ENCODE assay signal across 19 cellular contexts in genomic region chr1:153942766-153943549, GRCh38. TPM values are rescaled to one million over a fixed set of nuclear protein-coding genes. Genes with fewer than 3 reads are reported as not detected.
A peak's percentile ranks its signal among the peaks of the same experiment; 100 is the strongest.
DNase-seq lines count a peak whose midpoint lies in the region; ATAC-seq, FAIRE-seq and TF ChIP-seq lines count a peak whose summit lies in the region.
"Had no signal": no experiment of that assay in that cellular context is flagged by ENCODE, and none has a peak within 500 bp of the region (broad histone marks: within the 10 kb centered on the region; RNA-seq: fewer than 3 reads in every experiment).

No MANE protein-coding gene starts in this region.

- no peak for ATAC-seq in activated CD8-positive, alpha-beta memory T cell treated with anti-CD3 and anti-CD28 coated beads, Interleukin-2, amount 10 ng/mL, durations not matched to agents 7 days and 5 days
- ATAC-seq in WTC11 (no peak), GM19397 (IDR thresholded peaks at IDR 0.05; ENCODE audit: unreplicated experiment) (no peak), gastroesophageal sphincter (no peak)

- H3K9ac ChIP-seq in kidney (ENCODE audit: low read length in 2 of 2), result no peak overlapping the region
- H3K9ac ChIP-seq: GM23248 had no signal

- TF ChIP-seq EP300 in gastroesophageal sphincter (IDR thresholded peaks at IDR 0.05), result no peak

- TF ChIP-seq POLR2A in spleen (IDR thresholded peaks at IDR 0.05) (no peak), gastroesophageal sphincter (IDR thresholded peaks at IDR 0.05) (no peak)

- H3K9me3 Mint-ChIP-seq in activated CD8-positive, alpha-beta memory T cell treated with anti-CD3 and anti-CD28 coated beads, Interleukin-2, amount 10 ng/mL, durations not matched to agents 7 days and 5 days (ENCODE audit: low read depth), result no peaks in the 10 kb centered on the region
- no peaks in the 10 kb centered on the region for H3K9me3 Mint-ChIP-seq in WTC11

- no peak overlapping the region for H3K27ac ChIP-seq in kidney (ENCODE audit: low read depth in 2 of 2, low read length in 2 of 2)
- H3K27ac ChIP-seq in spleen, result peak overlapping the region in 5 of 8 donors; percentile 7 to 100 (median 100)
- H3K27ac ChIP-seq in gastroesophageal sphincter, result no peak overlapping the region
- H3K27ac ChIP-seq: GM23248, SJSA1 had no signal

- peaks cover 27% of the 10 kb centered on the region for H3K4me1 Mint-ChIP-seq in activated CD8-positive, alpha-beta memory T cell treated with anti-CD3 and anti-CD28 coated beads, Interleukin-2, amount 10 ng/mL, durations not matched to agents 7 days and 5 days
- peaks cover 13% of the 10 kb centered on the region for H3K4me1 Mint-ChIP-seq in WTC11

- H3K4me3 ChIP-seq in kidney (ENCODE audit: low read length in 2 of 2) (no peak overlapping the region), spleen (peak overlapping the region in 1 of 8 donors; percentile 6), gastroesophageal sphincter (no peak overlapping the region)
- H3K4me3 ChIP-seq: GM23248, SJSA1 had no signal

- no peaks in the 10 kb centered on the region for H3K27me3 ChIP-seq in spleen (replicated peaks in 1 of 7)
- H3K27me3 ChIP-seq in gastroesophageal sphincter, result no peaks in the 10 kb centered on the region
- H3K27me3 ChIP-seq: SJSA1, upper lobe of left lung had no signal

- TF ChIP-seq CTCF in WTC11 (IDR thresholded peaks at IDR 0.05) (no peak), kidney (IDR thresholded peaks at IDR 0.05; ENCODE audit: borderline replicate concordance, extremely low read depth, insufficient read depth) (no peak), spleen (IDR thresholded peaks at IDR 0.05 in 8 of 11, conservative IDR thresholded peaks at IDR 0.05 in 3 of 11) (no peak), gastroesophageal sphincter (IDR thresholded peaks at IDR 0.05) (no peak)

- no peak for DNase-seq in activated CD8-positive, alpha-beta memory T cell treated with anti-CD3 and anti-CD28 coated beads, Interleukin-2, amount 10 ng/mL, durations not matched to agents 7 days and 5 days
- DNase-seq in activated CD8-positive, alpha-beta memory T cell treated with anti-CD3 and anti-CD28 coated beads for 24 hours, result no peak
- DNase-seq in WTC11 (ENCODE audit: low spot score) (no peak), kidney (peak; percentile 70), spleen (peak; percentile 78), A172 (ENCODE audit: low spot score) (no peak)
- DNase-seq: activated gamma-delta T cell treated with Interleukin-2 at 50 U/mL for 16 hours; GM23248; hypothalamus; NCI-H2081 treated with DMSO at 0.1 percent for 48 hours; NCI-H524; small intestine; stimulated activated naive CD4-positive, alpha-beta T cell had no signal

- H3K4me1 ChIP-seq in kidney (ENCODE audit: control insufficient read depth in 1 of 2, insufficient read depth in 1 of 2, low read depth in 1 of 2, low read length in 2 of 2) (peaks cover 3 to 16% of the 10 kb centered on the region in 2 donors), spleen (peaks cover 14 to 67% (median 46%) of the 10 kb centered on the region in 6 donors), gastroesophageal sphincter (peaks cover 0 to 42% (median 9%) of the 10 kb centered on the region in 3 donors)

- intact Hi-C loops in kidney (cut with DNase I), result no loop called here
- intact Hi-C loops in spleen (cut with DNase I; ENCODE audit: low total_unique reads), result no loop called here

- peaks cover 33% of the 10 kb centered on the region for H3K36me3 Mint-ChIP-seq in activated CD8-positive, alpha-beta memory T cell treated with anti-CD3 and anti-CD28 coated beads, Interleukin-2, amount 10 ng/mL, durations not matched to agents 7 days and 5 days
- peaks cover 17% of the 10 kb centered on the region; the same call in 1 of the 2 replicates for H3K36me3 Mint-ChIP-seq in WTC11

- no peak for FAIRE-seq in kidney (lab: Jason Lieb, UNC)
- FAIRE-seq: G401.6, GM12892, small intestine had no signal

- CTCF ChIA-PET in activated CD8-positive, alpha-beta memory T cell treated with anti-CD3 and anti-CD28 coated beads, Interleukin-2, amount 10 ng/mL, durations not matched to agents 7 days and 5 days (lab: Charles Lee), result interaction anchor here (4.3 to 5.1 kb wide), 2 partner anchors 21 to 145 kb away, joined by 40 to 61 read pairs; partner anchors contain the start of gene GATAD2B
- CTCF ChIA-PET in WTC11 (lab: Charles Lee), result interaction anchor here (0.7 to 1.3 kb wide), 2 partner anchors 13 to 145 kb away, joined by 3 to 4 read pairs; no protein-coding TSS in a partner anchor

- H3K27ac Mint-ChIP-seq in activated CD8-positive, alpha-beta memory T cell treated with anti-CD3 and anti-CD28 coated beads, Interleukin-2, amount 10 ng/mL, durations not matched to agents 7 days and 5 days, result peak overlapping the region; percentile 62
- H3K27ac Mint-ChIP-seq in WTC11, result peak overlapping the region; percentile 21; the same call in 1 of the 2 replicates

- H3K36me3 ChIP-seq in kidney (ENCODE audit: control insufficient read depth in 1 of 2, insufficient read depth in 2 of 2, low read length in 2 of 2) (peaks cover 5 to 18% of the 10 kb centered on the region in 2 donors), spleen (peaks cover 0 to 73% (median 66%) of the 10 kb centered on the region in 6 donors), gastroesophageal sphincter (peaks cover 0 to 72% of the 10 kb centered on the region in 2 donors)

- H3K4me3 Mint-ChIP-seq in activated CD8-positive, alpha-beta memory T cell treated with anti-CD3 and anti-CD28 coated beads, Interleukin-2, amount 10 ng/mL, durations not matched to agents 7 days and 5 days, result no peak overlapping the region
- H3K4me3 Mint-ChIP-seq in WTC11, result no peak overlapping the region

- 81 to 92% (median 85%) methylated on average over 9 to 11 of the region's 11 CpGs for WGBS in spleen, 5 donors
- WGBS in gastroesophageal sphincter (ENCODE audit: low coverage in 1 of 2), 2 donors, result 100% methylated on average over 1 of the region's 11 CpGs; no CpG with 5 or more reads in 1 of the 2 donors

- POLR2A ChIA-PET in WTC11 (lab: Charles Lee), result no interaction called here

- no peaks in the 10 kb centered on the region for H3K27me3 Mint-ChIP-seq in activated CD8-positive, alpha-beta memory T cell treated with anti-CD3 and anti-CD28 coated beads, Interleukin-2, amount 10 ng/mL, durations not matched to agents 7 days and 5 days
- no peaks in the 10 kb centered on the region for H3K27me3 Mint-ChIP-seq in WTC11 (ENCODE audit: low read depth)

- H3K9me3 ChIP-seq in kidney (ENCODE audit: control insufficient read depth in 1 of 2, low read length in 2 of 2) (no peaks in the 10 kb centered on the region), spleen (no peaks in the 10 kb centered on the region), gastroesophageal sphincter (no peaks in the 10 kb centered on the region)
- H3K9me3 ChIP-seq: upper lobe of left lung had no signal

TF ChIP-seq in WTC11, 78 proteins besides CTCF, POLR2A, EP300 and RAD21 (continues in another document):
- no peak for TF ChIP-seq TP53 (CRISPR knock-in tag; IDR thresholded peaks at IDR 0.05)

RNA-seq across cellular contexts. Expression of gene DENND4B, which starts 3.6 kb away (rescaled TPM):
- total RNA-seq in activated CD8-positive, alpha-beta memory T cell treated with anti-CD3 and anti-CD28 coated beads, Interleukin-2, amount 10 ng/mL, durations not matched to agents 7 days and 5 days, result 100 to 1,000 TPM; 147 to 173 TPM
- total RNA-seq in WTC11 (2021) (88.9 to 93.9 TPM (median 93.1 TPM) in 3 replicates), kidney (60.6 TPM), spleen (100 to 1,000 TPM; 135 to 211 (median 168) TPM), gastroesophageal sphincter (10 to 100 TPM; 10.2 to 46.5 (median 32.3) TPM)
- polyA plus RNA-seq in kidney (ENCODE audit: insufficient read depth, low read depth, low replicate concordance) (13.2 TPM), spleen (100 to 1,000 TPM in 2 of 3 donors, 10 to 100 TPM in 1; 47.7 to 106 (median 104) TPM)
- 10.9 and 11.2 TPM in 2 replicates for total RNA-seq in A172 (2014; rRNA removed; shearing (Covaris generic))

RNA-seq across cellular contexts. Expression of gene CRTC2, which starts 15.5 kb away (rescaled TPM):
- 10 to 100 TPM; 86.3 to 98.5 TPM for total RNA-seq in activated CD8-positive, alpha-beta memory T cell treated with anti-CD3 and anti-CD28 coated beads, Interleukin-2, amount 10 ng/mL, durations not matched to agents 7 days and 5 days
- total RNA-seq in WTC11 (2021) (34.7 to 43.7 TPM (median 38.1 TPM) in 3 replicates), kidney (44.8 TPM), spleen (10 to 100 TPM; 34.8 to 80.1 (median 66.8) TPM), gastroesophageal sphincter (10 to 100 TPM; 13.9 to 21.2 (median 15.6) TPM)
- polyA plus RNA-seq in kidney (ENCODE audit: insufficient read depth, low read depth, low replicate concordance) (28.6 TPM), spleen (10 to 100 TPM; 37.7 to 79.7 (median 72.3) TPM)
- 14.5 and 16.6 TPM in 2 replicates for total RNA-seq in A172 (2014; rRNA removed; shearing (Covaris generic))

RNA-seq across cellular contexts. Expression of gene GATAD2B, which starts 20.2 kb away (rescaled TPM):
- 10 to 100 TPM; 72.5 to 77.9 TPM for total RNA-seq in activated CD8-positive, alpha-beta memory T cell treated with anti-CD3 and anti-CD28 coated beads, Interleukin-2, amount 10 ng/mL, durations not matched to agents 7 days and 5 days
- total RNA-seq in WTC11 (2021) (42.1 to 46.9 TPM (median 44.5 TPM) in 3 replicates), kidney (49.0 TPM), spleen (10 to 100 TPM; 44.2 to 68.1 (median 60.4) TPM), gastroesophageal sphincter (10 to 100 TPM; 18.4 to 30.8 (median 23.8) TPM)
- polyA plus RNA-seq in kidney (ENCODE audit: insufficient read depth, low read depth, low replicate concordance) (3.6 TPM), spleen (1 to 10 TPM; 3.7 to 7.1 (median 3.9) TPM)
- 5.9 and 6.5 TPM in 2 replicates for total RNA-seq in A172 (2014; rRNA removed; shearing (Covaris generic))

RNA-seq across cellular contexts. Expression of gene SLC39A1, which starts 20.4 kb away (rescaled TPM):
- 10 to 100 TPM; 38.1 to 48.0 TPM for total RNA-seq in activated CD8-positive, alpha-beta memory T cell treated with anti-CD3 and anti-CD28 coated beads, Interleukin-2, amount 10 ng/mL, durations not matched to agents 7 days and 5 days
- total RNA-seq in WTC11 (2021) (185 to 204 TPM (median 193 TPM) in 3 replicates), kidney (125 TPM), spleen (10 to 100 TPM; 66.7 to 88.4 (median 81.1) TPM), gastroesophageal sphincter (100 to 1,000 TPM in 3 of 4 donors, 10 to 100 TPM in 1; 64.8 to 115 (median 106) TPM)
- polyA plus RNA-seq in kidney (ENCODE audit: insufficient read depth, low read depth, low replicate concordance) (106 TPM), spleen (10 to 100 TPM; 23.6 to 41.3 (median 40.6) TPM)
- 192 and 204 TPM in 2 replicates for total RNA-seq in A172 (2014; rRNA removed; shearing (Covaris generic))

RNA-seq across cellular contexts. Expression of gene CREB3L4, which starts 24.7 kb away (rescaled TPM):
- total RNA-seq in activated CD8-positive, alpha-beta memory T cell treated with anti-CD3 and anti-CD28 coated beads, Interleukin-2, amount 10 ng/mL, durations not matched to agents 7 days and 5 days, result 1 to 10 TPM; 6.3 to 8.5 TPM
- total RNA-seq in WTC11 (2021), result 33.1 to 35.2 TPM (median 34.6 TPM) in 3 replicates
- total RNA-seq in kidney, result 10.9 TPM
- 9.3 TPM for polyA plus RNA-seq in kidney (ENCODE audit: insufficient read depth, low read depth, low replicate concordance)
- 10 to 100 TPM in 2 of 7 donors, 1 to 10 TPM in 5; 6.1 to 18.0 (median 9.1) TPM for total RNA-seq in spleen
- 10 to 100 TPM in 2 of 3 donors, 1 to 10 TPM in 1; 8.9 to 13.3 (median 11.7) TPM for polyA plus RNA-seq in spleen
- 19.9 and 28.4 TPM in 2 replicates for total RNA-seq in A172 (2014; rRNA removed; shearing (Covaris generic))
- 10 to 100 TPM in 1 of 4 donors, 1 to 10 TPM in 3; 5.1 to 10.4 (median 6.8) TPM for total RNA-seq in gastroesophageal sphincter

Comparison
In these comparisons a context has a peak if more than half of its experiments do, and no peak if none do; other contexts are left out.
1. DNase-seq: peak in kidney (single experiment) and spleen (single experiment); none in activated CD8-positive, alpha-beta memory T cell treated with anti-CD3 and anti-CD28 coated beads, Interleukin-2, amount 10 ng/mL, durations not matched to agents 7 days and 5 days (single experiment), activated CD8-positive, alpha-beta memory T cell treated with anti-CD3 and anti-CD28 coated beads for 24 hours (single experiment), WTC11 (single experiment) and A172 (single experiment).
2. H3K27ac ChIP-seq: peak in spleen (5 of 8); none in kidney (0 of 2) and gastroesophageal sphincter (0 of 4).